8 cellular contexts compared by ENCODE assay signal in genomic region chr2:105744909-105745853, GRCh38. TPM values are rescaled to one million over a fixed set of nuclear protein-coding genes. Genes with fewer than 3 reads are reported as not detected.
DNase-seq lines count a peak whose midpoint lies in the region; ATAC-seq and TF ChIP-seq lines count a peak whose summit lies in the region.

Gene NCK2, plus strand, starts transcription at chr2:105744912. Its CDS starts 110,152 bp downstream, at chr2:105855064.

- intact Hi-C loops in T-helper 1 cell treated with Interleukin-12 subunit alpha and Interleukin-12 subunit beta and Interleukin-4 antibody, amounts not matched to agents 30 ng/mL and 1 ng/mL, for 36 hours (cut with micrococcal nuclease) = loop anchor here (5.0 kb wide), 1 partner anchor 708 kb away; the partner anchor contains the start of gene MRPS9
- intact Hi-C loops in right lobe of liver (cut with DNase I) = no loop called here

- peaks cover 0 to 9% (median 0%) of the 10 kb centered on the region in 4 donors for H3K4me1 ChIP-seq in right lobe of liver

- peak in 1 of 4 donors; percentile 3 for TF ChIP-seq CTCF in right lobe of liver (IDR thresholded peaks at IDR 0.05)

- in situ Hi-C loops in Caki2 (cut with HindIII; ENCODE audit: low pct_unique_long_range_greater_than_20kb, low sequenced_read_pairs) = no loop called here

- no peaks in the 10 kb centered on the region for H3K9me3 ChIP-seq in right lobe of liver

- H3K27me3 ChIP-seq in right lobe of liver = no peaks in the 10 kb centered on the region

- H3K36me3 ChIP-seq in right lobe of liver = no peaks in the 10 kb centered on the region

- peak; percentile 29 for DNase-seq in Caki2 (ENCODE audit: low read depth)
- DNase-seq in GM19238 (ENCODE audit: insufficient read length, low spot score) = peak; percentile 19
- DNase-seq in dermis blood vessel endothelial cell = peak; percentile 51
- DNase-seq in right lobe of liver = peak in 2 of 3 donors; percentile 45 to 52
- peak in 6 of 49 donors; percentile 7 to 46 (median 28) for DNase-seq in substantia nigra (lab: John Stamatoyannopoulos, UW)
- no peak for DNase-seq in superior temporal gyrus (ENCODE audit: extremely low spot score)

- peak within 1 kb of the TSS; percentile 73 to 89 (median 76) for H3K27ac ChIP-seq in right lobe of liver
- H3K27ac ChIP-seq in substantia nigra (ENCODE audit: low read depth, low read length, poor library complexity, severe bottlenecking) = peak within 1 kb of the TSS; percentile 52

- under 1% methylated on average over 20 of the region's 119 CpGs for WGBS in right lobe of liver (ENCODE audit: insufficient coverage, low coverage, low lambda C conversion rate, missing lambda C conversion rate)

- ATAC-seq in HG03175 (IDR thresholded peaks at IDR 0.05; ENCODE audit: unreplicated experiment) (peak; percentile 33), right lobe of liver (peak; percentile 28 to 52 (median 36))

- TF ChIP-seq POLR2A in right lobe of liver (IDR thresholded peaks at IDR 0.05) = peak; percentile 9

- H3K4me3 ChIP-seq in right lobe of liver = peak within 1 kb of the TSS; percentile 69 to 81 (median 72)

RNA-seq across cellular contexts. Expression of gene NCK2, which starts in this region (rescaled TPM):
- total RNA-seq in Caki2 (2014; rRNA removed; shearing (Covaris generic); ENCODE audit: low replicate concordance) = 24.1 and 30.3 TPM in 2 replicates
- 68.3 and 74.3 TPM in 2 replicates for total RNA-seq in T-helper 1 cell treated with Interleukin-12 subunit alpha and Interleukin-12 subunit beta and Interleukin-4 antibody, amounts not matched to agents 30 ng/mL and 1 ng/mL, for 36 hours
- total RNA-seq in dermis blood vessel endothelial cell = 51.1 and 51.6 TPM in 2 replicates
- 10 to 100 TPM in 1 of 6 experiments, 1 to 10 TPM in 5; 4.8 to 11.7 (median 7.1) TPM for total RNA-seq in right lobe of liver
